3 cellular contexts compared by ENCODE assay signal in the genomic region with DNA sequence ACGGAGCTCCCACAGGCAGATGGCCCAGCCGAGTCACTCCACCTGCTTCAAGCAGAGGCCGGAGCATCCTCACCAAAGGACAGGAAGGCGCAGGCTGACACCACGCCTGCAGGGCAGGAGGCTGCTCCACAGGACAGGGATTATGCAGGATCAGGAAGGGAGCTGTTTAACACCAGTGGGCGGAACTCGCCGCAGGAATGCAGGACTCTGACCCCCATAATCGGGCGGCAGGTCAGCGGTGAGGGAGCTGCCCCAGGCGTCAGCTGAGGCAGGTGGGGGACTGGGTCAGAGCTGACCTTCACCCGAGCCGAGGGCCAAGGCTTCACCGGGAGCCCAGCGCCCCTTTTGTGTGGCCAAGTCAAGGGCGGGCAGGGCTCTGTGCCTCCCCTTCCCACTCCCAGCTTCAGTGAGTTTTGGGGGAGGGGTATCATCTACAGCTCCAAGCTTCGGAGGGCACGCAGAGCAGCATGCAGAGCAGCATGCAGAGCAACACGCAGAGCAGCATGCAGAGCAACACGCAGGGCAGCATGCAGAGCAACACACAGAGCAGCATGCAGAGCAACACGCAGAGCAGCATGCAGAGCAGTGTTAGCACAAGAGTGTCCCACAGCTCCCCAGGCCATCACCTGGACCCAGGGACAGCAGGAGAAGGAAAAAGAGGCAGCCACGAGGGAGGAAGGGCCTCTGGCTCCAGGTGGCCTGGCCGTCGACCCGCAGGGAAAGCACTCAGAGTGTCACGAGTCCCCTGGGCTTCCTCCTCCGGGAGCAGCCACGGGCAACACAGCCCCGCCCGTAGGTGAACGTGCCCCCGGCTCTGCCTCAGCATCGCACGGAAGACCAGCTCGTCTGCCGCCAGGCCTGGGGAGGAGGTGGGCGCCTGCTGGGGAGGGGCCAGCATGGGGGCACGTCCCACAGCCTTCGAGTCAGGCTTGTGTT.
TF ChIP-seq lines count a peak whose summit lies in the region.

No MANE protein-coding gene starts in this region.

TF ChIP-seq in HEK293, 187 proteins besides CTCF, POLR2A, EP300 and RAD21:
- TF ChIP-seq ZIC2 (tag by site-specific recombination; IDR thresholded peaks at IDR 0.05) (peak; percentile 90), ZNF561 (tag by site-specific recombination; IDR thresholded peaks at IDR 0.05; ENCODE audit: borderline replicate concordance) (no peak)

TF ChIP-seq in H1, 55 proteins besides CTCF, POLR2A, EP300 and RAD21:
- TF ChIP-seq SRF (IDR thresholded peaks at IDR 0.05; ENCODE audit: low read depth, low read length) (no peak), RXRA (IDR thresholded peaks at IDR 0.05; ENCODE audit: insufficient read depth, low read depth, low read length) (no peak), RFX5 (IDR thresholded peaks at IDR 0.05; ENCODE audit: borderline replicate concordance, low read depth, low read length) (no peak), KDM4A (IDR thresholded peaks at IDR 0.05; ENCODE audit: low read depth, low read length, severe bottlenecking) (no peak), RNF2 (IDR thresholded peaks at IDR 0.05; ENCODE audit: borderline replicate concordance, low read depth, low read length, missing control alignments, poor library complexity, severe bottlenecking) (no peak), CTBP2 (IDR thresholded peaks at IDR 0.05; ENCODE audit: borderline replicate concordance, insufficient read depth, insufficient read length, low read length) (no peak)
- TF ChIP-seq, protein P1, sequence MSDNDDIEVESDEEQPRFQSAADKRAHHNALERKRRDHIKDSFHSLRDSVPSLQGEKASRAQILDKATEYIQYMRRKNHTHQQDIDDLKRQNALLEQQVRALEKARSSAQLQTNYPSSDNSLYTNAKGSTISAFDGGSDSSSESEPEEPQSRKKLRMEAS (IDR thresholded peaks at IDR 0.05), result no peak

TF ChIP-seq in neural cell, 6 proteins besides CTCF, POLR2A, EP300 and RAD21:
- no peak for TF ChIP-seq POLR2AphosphoS5 (IDR thresholded peaks at IDR 0.05)
- TF ChIP-seq, protein P2, sequence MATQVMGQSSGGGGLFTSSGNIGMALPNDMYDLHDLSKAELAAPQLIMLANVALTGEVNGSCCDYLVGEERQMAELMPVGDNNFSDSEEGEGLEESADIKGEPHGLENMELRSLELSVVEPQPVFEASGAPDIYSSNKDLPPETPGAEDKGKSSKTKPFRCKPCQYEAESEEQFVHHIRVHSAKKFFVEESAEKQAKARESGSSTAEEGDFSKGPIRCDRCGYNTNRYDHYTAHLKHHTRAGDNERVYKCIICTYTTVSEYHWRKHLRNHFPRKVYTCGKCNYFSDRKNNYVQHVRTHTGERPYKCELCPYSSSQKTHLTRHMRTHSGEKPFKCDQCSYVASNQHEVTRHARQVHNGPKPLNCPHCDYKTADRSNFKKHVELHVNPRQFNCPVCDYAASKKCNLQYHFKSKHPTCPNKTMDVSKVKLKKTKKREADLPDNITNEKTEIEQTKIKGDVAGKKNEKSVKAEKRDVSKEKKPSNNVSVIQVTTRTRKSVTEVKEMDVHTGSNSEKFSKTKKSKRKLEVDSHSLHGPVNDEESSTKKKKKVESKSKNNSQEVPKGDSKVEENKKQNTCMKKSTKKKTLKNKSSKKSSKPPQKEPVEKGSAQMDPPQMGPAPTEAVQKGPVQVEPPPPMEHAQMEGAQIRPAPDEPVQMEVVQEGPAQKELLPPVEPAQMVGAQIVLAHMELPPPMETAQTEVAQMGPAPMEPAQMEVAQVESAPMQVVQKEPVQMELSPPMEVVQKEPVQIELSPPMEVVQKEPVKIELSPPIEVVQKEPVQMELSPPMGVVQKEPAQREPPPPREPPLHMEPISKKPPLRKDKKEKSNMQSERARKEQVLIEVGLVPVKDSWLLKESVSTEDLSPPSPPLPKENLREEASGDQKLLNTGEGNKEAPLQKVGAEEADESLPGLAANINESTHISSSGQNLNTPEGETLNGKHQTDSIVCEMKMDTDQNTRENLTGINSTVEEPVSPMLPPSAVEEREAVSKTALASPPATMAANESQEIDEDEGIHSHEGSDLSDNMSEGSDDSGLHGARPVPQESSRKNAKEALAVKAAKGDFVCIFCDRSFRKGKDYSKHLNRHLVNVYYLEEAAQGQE (IDR thresholded peaks at IDR 0.05; ENCODE audit: borderline replicate concordance), result no peak
- no peak for TF ChIP-seq TAF1 (IDR thresholded peaks at IDR 0.05; ENCODE audit: low read depth)
- no peak for TF ChIP-seq MXI1 (conservative IDR thresholded peaks at IDR 0.05; ENCODE audit: poor library complexity, severe bottlenecking)
